In genomic region chr22:45290410-45290936, GRCh38 we compare ENCODE assay signal across 1 cellular context.
TF ChIP-seq lines count a peak whose summit lies in the region.

No MANE protein-coding gene starts in this region.

TF ChIP-seq in HEK293, 187 proteins besides CTCF, POLR2A, EP300 and RAD21 (continued from another document and continues in another):
- TF ChIP-seq SALL2 (tag by site-specific recombination; IDR thresholded peaks at IDR 0.05; ENCODE audit: borderline replicate concordance), result no peak
- TF ChIP-seq ZNF391 (tag by site-specific recombination; IDR thresholded peaks at IDR 0.05; ENCODE audit: borderline replicate concordance, low read depth), result peak; percentile 87; the same call in 1 of the 2 replicates
- TF ChIP-seq, protein P1, sequence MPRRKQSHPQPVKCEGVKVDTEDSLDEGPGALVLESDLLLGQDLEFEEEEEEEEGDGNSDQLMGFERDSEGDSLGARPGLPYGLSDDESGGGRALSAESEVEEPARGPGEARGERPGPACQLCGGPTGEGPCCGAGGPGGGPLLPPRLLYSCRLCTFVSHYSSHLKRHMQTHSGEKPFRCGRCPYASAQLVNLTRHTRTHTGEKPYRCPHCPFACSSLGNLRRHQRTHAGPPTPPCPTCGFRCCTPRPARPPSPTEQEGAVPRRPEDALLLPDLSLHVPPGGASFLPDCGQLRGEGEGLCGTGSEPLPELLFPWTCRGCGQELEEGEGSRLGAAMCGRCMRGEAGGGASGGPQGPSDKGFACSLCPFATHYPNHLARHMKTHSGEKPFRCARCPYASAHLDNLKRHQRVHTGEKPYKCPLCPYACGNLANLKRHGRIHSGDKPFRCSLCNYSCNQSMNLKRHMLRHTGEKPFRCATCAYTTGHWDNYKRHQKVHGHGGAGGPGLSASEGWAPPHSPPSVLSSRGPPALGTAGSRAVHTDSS (tag by site-specific recombination; IDR thresholded peaks at IDR 0.05), result no peak
- TF ChIP-seq ZNF280C (tag by site-specific recombination; IDR thresholded peaks at IDR 0.05), result peak; percentile 61; the same call in 1 of the 2 replicates
- peak; percentile 33; the same call in 1 of the 2 replicates for TF ChIP-seq GLIS2 (tag by site-specific recombination; IDR thresholded peaks at IDR 0.05)
- no peak for TF ChIP-seq ZNF529 (tag by site-specific recombination; IDR thresholded peaks at IDR 0.05; ENCODE audit: insufficient replicate concordance)
- TF ChIP-seq, protein P2, sequence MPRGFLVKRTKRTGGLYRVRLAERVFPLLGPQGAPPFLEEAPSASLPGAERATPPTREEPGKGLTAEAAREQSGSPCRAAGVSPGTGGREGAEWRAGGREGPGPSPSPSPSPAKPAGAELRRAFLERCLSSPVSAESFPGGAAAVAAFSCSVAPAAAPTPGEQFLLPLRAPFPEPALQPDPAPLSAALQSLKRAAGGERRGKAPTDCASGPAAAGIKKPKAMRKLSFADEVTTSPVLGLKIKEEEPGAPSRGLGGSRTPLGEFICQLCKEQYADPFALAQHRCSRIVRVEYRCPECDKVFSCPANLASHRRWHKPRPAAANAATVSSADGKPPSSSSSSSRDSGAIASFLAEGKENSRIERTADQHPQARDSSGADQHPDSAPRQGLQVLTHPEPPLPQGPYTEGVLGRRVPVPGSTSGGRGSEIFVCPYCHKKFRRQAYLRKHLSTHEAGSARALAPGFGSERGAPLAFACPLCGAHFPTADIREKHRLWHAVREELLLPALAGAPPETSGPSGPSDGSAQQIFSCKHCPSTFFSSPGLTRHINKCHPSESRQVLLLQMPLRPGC (tag by site-specific recombination; IDR thresholded peaks at IDR 0.05), result peak; percentile 72; the same call in 1 of the 2 replicates
- no peak for TF ChIP-seq GFI1B (tag by site-specific recombination; IDR thresholded peaks at IDR 0.05)
- TF ChIP-seq, protein P3, sequence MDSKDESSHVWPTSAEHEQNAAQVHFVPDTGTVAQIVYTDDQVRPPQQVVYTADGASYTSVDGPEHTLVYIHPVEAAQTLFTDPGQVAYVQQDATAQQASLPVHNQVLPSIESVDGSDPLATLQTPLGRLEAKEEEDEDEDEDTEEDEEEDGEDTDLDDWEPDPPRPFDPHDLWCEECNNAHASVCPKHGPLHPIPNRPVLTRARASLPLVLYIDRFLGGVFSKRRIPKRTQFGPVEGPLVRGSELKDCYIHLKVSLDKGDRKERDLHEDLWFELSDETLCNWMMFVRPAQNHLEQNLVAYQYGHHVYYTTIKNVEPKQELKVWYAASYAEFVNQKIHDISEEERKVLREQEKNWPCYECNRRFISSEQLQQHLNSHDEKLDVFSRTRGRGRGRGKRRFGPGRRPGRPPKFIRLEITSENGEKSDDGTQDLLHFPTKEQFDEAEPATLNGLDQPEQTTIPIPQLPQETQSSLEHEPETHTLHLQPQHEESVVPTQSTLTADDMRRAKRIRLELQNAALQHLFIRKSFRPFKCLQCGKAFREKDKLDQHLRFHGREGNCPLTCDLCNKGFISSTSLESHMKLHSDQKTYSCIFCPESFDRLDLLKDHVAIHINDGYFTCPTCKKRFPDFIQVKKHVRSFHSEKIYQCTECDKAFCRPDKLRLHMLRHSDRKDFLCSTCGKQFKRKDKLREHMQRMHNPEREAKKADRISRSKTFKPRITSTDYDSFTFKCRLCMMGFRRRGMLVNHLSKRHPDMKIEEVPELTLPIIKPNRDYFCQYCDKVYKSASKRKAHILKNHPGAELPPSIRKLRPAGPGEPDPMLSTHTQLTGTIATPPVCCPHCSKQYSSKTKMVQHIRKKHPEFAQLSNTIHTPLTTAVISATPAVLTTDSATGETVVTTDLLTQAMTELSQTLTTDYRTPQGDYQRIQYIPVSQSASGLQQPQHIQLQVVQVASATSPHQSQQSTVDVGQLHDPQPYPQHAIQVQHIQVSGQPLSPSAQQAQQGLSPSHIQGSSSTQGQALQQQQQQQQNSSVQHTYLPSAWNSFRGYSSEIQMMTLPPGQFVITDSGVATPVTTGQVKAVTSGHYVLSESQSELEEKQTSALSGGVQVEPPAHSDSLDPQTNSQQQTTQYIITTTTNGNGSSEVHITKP (tag by site-specific recombination; IDR thresholded peaks at IDR 0.05), result peak; percentile 74
- peak; percentile 85; the same call in 1 of the 2 replicates for TF ChIP-seq GLI4 (tag by site-specific recombination; IDR thresholded peaks at IDR 0.05)
- peak; percentile 91 for TF ChIP-seq OSR2 (tag by site-specific recombination; IDR thresholded peaks at IDR 0.05)
- TF ChIP-seq, protein P4, sequence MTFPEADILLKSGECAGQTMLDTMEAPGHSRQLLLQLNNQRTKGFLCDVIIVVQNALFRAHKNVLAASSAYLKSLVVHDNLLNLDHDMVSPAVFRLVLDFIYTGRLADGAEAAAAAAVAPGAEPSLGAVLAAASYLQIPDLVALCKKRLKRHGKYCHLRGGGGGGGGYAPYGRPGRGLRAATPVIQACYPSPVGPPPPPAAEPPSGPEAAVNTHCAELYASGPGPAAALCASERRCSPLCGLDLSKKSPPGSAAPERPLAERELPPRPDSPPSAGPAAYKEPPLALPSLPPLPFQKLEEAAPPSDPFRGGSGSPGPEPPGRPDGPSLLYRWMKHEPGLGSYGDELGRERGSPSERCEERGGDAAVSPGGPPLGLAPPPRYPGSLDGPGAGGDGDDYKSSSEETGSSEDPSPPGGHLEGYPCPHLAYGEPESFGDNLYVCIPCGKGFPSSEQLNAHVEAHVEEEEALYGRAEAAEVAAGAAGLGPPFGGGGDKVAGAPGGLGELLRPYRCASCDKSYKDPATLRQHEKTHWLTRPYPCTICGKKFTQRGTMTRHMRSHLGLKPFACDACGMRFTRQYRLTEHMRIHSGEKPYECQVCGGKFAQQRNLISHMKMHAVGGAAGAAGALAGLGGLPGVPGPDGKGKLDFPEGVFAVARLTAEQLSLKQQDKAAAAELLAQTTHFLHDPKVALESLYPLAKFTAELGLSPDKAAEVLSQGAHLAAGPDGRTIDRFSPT (tag by site-specific recombination; IDR thresholded peaks at IDR 0.05), result 0 out of 2 replicates have a peak, but pooled peaks have one; percentile 36
- TF ChIP-seq ZNF629 (tag by site-specific recombination; IDR thresholded peaks at IDR 0.05), result peak; percentile 51
- no peak for TF ChIP-seq ZNF274 (IDR thresholded peaks at IDR 0.05; ENCODE audit: low read length)
- no peak for TF ChIP-seq ZNF274 (tag by site-specific recombination; IDR thresholded peaks at IDR 0.05; ENCODE audit: borderline replicate concordance)
- no peak for TF ChIP-seq ZNF654 (tag by site-specific recombination; IDR thresholded peaks at IDR 0.05; ENCODE audit: low read depth)
- TF ChIP-seq KLF8 (tag by site-specific recombination; IDR thresholded peaks at IDR 0.05), result peak; percentile 22; the same call in 1 of the 2 replicates
- peak; percentile 28; the same call in 1 of the 2 replicates for TF ChIP-seq ZNF133 (tag by site-specific recombination; IDR thresholded peaks at IDR 0.05)
- TF ChIP-seq ZNF302 (tag by site-specific recombination; IDR thresholded peaks at IDR 0.05; ENCODE audit: low read depth), result no peak
- 0 out of 2 replicates have a peak, but pooled peaks have one; percentile 31 for TF ChIP-seq KLF9 (tag by site-specific recombination; IDR thresholded peaks at IDR 0.05; ENCODE audit: low read depth)
- peak; percentile 55; the same call in 1 of the 2 replicates for TF ChIP-seq TRIM28 (IDR thresholded peaks at IDR 0.05; ENCODE audit: borderline replicate concordance, low read length)
- peak; percentile 86 for TF ChIP-seq SP7 (tag by site-specific recombination; IDR thresholded peaks at IDR 0.05)
- TF ChIP-seq ZNF449 (tag by site-specific recombination; IDR thresholded peaks at IDR 0.05), result no peak
- TF ChIP-seq BCL11A (tag by site-specific recombination; IDR thresholded peaks at IDR 0.05; ENCODE audit: low read depth), result peak; percentile 14; the same call in 1 of the 2 replicates
- TF ChIP-seq KLF17 (tag by site-specific recombination; IDR thresholded peaks at IDR 0.05), result peak; percentile 63
- TF ChIP-seq, protein P5, sequence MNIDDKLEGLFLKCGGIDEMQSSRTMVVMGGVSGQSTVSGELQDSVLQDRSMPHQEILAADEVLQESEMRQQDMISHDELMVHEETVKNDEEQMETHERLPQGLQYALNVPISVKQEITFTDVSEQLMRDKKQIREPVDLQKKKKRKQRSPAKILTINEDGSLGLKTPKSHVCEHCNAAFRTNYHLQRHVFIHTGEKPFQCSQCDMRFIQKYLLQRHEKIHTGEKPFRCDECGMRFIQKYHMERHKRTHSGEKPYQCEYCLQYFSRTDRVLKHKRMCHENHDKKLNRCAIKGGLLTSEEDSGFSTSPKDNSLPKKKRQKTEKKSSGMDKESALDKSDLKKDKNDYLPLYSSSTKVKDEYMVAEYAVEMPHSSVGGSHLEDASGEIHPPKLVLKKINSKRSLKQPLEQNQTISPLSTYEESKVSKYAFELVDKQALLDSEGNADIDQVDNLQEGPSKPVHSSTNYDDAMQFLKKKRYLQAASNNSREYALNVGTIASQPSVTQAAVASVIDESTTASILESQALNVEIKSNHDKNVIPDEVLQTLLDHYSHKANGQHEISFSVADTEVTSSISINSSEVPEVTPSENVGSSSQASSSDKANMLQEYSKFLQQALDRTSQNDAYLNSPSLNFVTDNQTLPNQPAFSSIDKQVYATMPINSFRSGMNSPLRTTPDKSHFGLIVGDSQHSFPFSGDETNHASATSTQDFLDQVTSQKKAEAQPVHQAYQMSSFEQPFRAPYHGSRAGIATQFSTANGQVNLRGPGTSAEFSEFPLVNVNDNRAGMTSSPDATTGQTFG (tag by site-specific recombination; IDR thresholded peaks at IDR 0.05; ENCODE audit: borderline replicate concordance), result 0 out of 2 replicates have a peak, but pooled peaks have one; percentile 51
- TF ChIP-seq ZNF600 (tag by site-specific recombination; IDR thresholded peaks at IDR 0.05), result peak; percentile 70; the same call in 1 of the 2 replicates
- TF ChIP-seq ZNF707 (tag by site-specific recombination; IDR thresholded peaks at IDR 0.05), result peak; percentile 33; the same call in 1 of the 2 replicates
- no peak for TF ChIP-seq ZNF701 (tag by site-specific recombination; IDR thresholded peaks at IDR 0.05)
- peak; percentile 87 for TF ChIP-seq ZIC2 (tag by site-specific recombination; IDR thresholded peaks at IDR 0.05)
- peak; percentile 47; the same call in 1 of the 2 replicates for TF ChIP-seq ZNF169 (tag by site-specific recombination; IDR thresholded peaks at IDR 0.05)
- no peak for TF ChIP-seq ZNF561 (tag by site-specific recombination; IDR thresholded peaks at IDR 0.05; ENCODE audit: borderline replicate concordance)
- TF ChIP-seq, protein P6, sequence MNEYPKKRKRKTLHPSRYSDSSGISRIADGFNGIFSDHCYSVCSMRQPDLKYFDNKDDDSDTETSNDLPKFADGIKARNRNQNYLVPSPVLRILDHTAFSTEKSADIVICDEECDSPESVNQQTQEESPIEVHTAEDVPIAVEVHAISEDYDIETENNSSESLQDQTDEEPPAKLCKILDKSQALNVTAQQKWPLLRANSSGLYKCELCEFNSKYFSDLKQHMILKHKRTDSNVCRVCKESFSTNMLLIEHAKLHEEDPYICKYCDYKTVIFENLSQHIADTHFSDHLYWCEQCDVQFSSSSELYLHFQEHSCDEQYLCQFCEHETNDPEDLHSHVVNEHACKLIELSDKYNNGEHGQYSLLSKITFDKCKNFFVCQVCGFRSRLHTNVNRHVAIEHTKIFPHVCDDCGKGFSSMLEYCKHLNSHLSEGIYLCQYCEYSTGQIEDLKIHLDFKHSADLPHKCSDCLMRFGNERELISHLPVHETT (tag by site-specific recombination; IDR thresholded peaks at IDR 0.05), result no peak
- TF ChIP-seq ZNF664 (tag by site-specific recombination; IDR thresholded peaks at IDR 0.05), result no peak
- TF ChIP-seq, protein P7, sequence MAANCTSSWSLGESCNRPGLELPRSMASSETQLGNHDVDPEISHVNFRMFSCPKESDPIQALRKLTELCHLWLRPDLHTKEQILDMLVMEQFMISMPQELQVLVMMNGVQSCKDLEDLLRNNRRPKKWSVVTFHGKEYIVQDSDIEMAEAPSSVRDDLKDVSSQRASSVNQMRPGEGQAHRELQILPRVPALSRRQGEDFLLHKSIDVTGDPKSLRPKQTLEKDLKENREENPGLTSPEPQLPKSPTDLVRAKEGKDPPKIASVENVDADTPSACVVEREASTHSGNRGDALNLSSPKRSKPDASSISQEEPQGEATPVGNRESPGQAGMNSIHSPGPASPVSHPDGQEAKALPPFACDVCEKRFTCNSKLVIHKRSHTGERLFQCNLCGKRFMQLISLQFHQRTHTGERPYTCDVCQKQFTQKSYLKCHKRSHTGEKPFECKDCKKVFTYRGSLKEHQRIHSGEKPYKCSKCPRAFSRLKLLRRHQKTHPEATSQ (tag by site-specific recombination; IDR thresholded peaks at IDR 0.05), result peak; percentile 68; the same call in 1 of the 2 replicates
- peak; percentile 80 for TF ChIP-seq ZBTB17 (tag by site-specific recombination; IDR thresholded peaks at IDR 0.05)
